ENCODE assay signal across 26 cellular contexts in genomic region chr11:111347002-111347722, GRCh38. TPM values are rescaled to one million over a fixed set of nuclear protein-coding genes. Genes with fewer than 3 reads are reported as not detected.
DNase-seq lines count a peak whose midpoint lies in the region; ATAC-seq and TF ChIP-seq lines count a peak whose summit lies in the region.
"Had no signal": no experiment of that assay in that cellular context is flagged by ENCODE, and none has a peak within 500 bp of the region (broad histone marks: within the 10 kb centered on the region; RNA-seq: fewer than 3 reads in every experiment).

No MANE protein-coding gene starts in this region.

- ATAC-seq in HG02798 (IDR thresholded peaks at IDR 0.05; ENCODE audit: poor library complexity, unreplicated experiment) (peak; percentile 1), gastroesophageal sphincter (peak; percentile 78), sciatic nerve (peak; percentile 86), HG03354 (IDR thresholded peaks at IDR 0.05; ENCODE audit: poor library complexity, severe bottlenecking, unreplicated experiment) (no peak), GM19397 (IDR thresholded peaks at IDR 0.05; ENCODE audit: unreplicated experiment) (no peak), GM18870 (IDR thresholded peaks at IDR 0.05; ENCODE audit: unreplicated experiment) (no peak), left colon (no peak)
- ATAC-seq: lower lobe of right lung had no signal

- no peak overlapping the region for H3K4me3 ChIP-seq in gastroesophageal sphincter
- H3K4me3 ChIP-seq: BLaER1 treated with 17β-estradiol and CSF1 and Interleukin-3, amounts not matched to agents 10 nM and 100 nM; cardiac muscle cell; lower lobe of right lung; neural progenitor cell; spleen; tibial artery had no signal

- no peaks in the 10 kb centered on the region for H3K9me3 ChIP-seq in gastroesophageal sphincter
- H3K9me3 ChIP-seq: BLaER1 treated with 17β-estradiol and CSF1 and Interleukin-3, amounts not matched to agents 10 nM and 100 nM; lower lobe of right lung; spleen; tibial artery had no signal

- peak overlapping the region in 2 of 4 donors; percentile 30 to 36 for H3K27ac ChIP-seq in gastroesophageal sphincter
- H3K27ac ChIP-seq: BLaER1 treated with 17β-estradiol and CSF1 and Interleukin-3, amounts not matched to agents 10 nM and 100 nM; cardiac muscle cell; lower lobe of right lung; neural progenitor cell; spleen; tibial artery had no signal

- TF ChIP-seq POLR2A in gastroesophageal sphincter (IDR thresholded peaks at IDR 0.05) = no peak

- intact Hi-C loops in sciatic nerve (cut with DNase I) (no loop called here), left colon (cut with DNase I, micrococcal nuclease) (no loop called here)

- no peaks in the 10 kb centered on the region for H3K27me3 ChIP-seq in gastroesophageal sphincter
- H3K27me3 ChIP-seq: BLaER1 treated with 17β-estradiol and CSF1 and Interleukin-3, amounts not matched to agents 10 nM and 100 nM; cardiac muscle cell; neural progenitor cell; spleen; tibial artery had no signal

- DNase-seq in AG09319 (ENCODE audit: extremely low read depth, low read depth) (peak; percentile 19), sciatic nerve (ENCODE audit: low spot score) (no peak), left colon (no peak)
- DNase-seq: activated B cell treated with CpG ODN at 0.5 μM for 24 hours; activated CD4-positive, alpha-beta memory T cell treated with anti-CD3 and anti-CD28 coated beads for 36 hours; activated naive CD4-positive, alpha-beta T cell; activated T-cell treated with anti-CD3 and anti-CD28 coated beads for 4 hours; amygdala; Calu3; hippocampal formation; lower lobe of right lung; NCI-H1694 treated with DMSO at 0.1 percent for 48 hours; spleen; stimulated activated CD4-positive, alpha-beta T cell treated with anti-CD3 and anti-CD28 coated beads, Interleukin-4, amount 100 ng/mL, for 1 hour; stimulated activated naive CD4-positive, alpha-beta T cell treated with Interleukin-2 at 50 U/mL for 16 hours; T-helper 9 cell; tibial artery had no signal

- TF ChIP-seq CTCF in AG09319 (IDR thresholded peaks at IDR 0.05; ENCODE audit: low read depth, low read length) (no peak), gastroesophageal sphincter (IDR thresholded peaks at IDR 0.05) (no peak)

- peaks cover 0 to 11% (median 0%) of the 10 kb centered on the region in 3 donors for H3K4me1 ChIP-seq in gastroesophageal sphincter
- H3K4me1 ChIP-seq: lower lobe of right lung, neural progenitor cell, spleen had no signal

- H3K36me3 ChIP-seq in gastroesophageal sphincter = no peaks in the 10 kb centered on the region
- H3K36me3 ChIP-seq: cardiac muscle cell, lower lobe of right lung, neural progenitor cell, spleen, tibial artery had no signal

- 39 to 52% methylated on average over 4 to 6 of the region's 6 CpGs for WGBS in gastroesophageal sphincter (ENCODE audit: low coverage in 1 of 2), 2 donors

- no peak for TF ChIP-seq EP300 in gastroesophageal sphincter (IDR thresholded peaks at IDR 0.05)

RNA-seq across cellular contexts. Expression of gene POU2AF1, which starts 31.9 kb away (rescaled TPM):
- under 1 TPM in 1 of 4 donors, not detected in 3; 0.10 TPM for total RNA-seq in gastroesophageal sphincter
- total RNA-seq in sciatic nerve = 1.2 TPM
- 10 to 100 TPM in 1 of 2 donors, 1 to 10 TPM in 1; 3.8 to 10.2 TPM for total RNA-seq in left colon
- total RNA-seq: Calu3, cardiac muscle cell, Daoy had no signal

RNA-seq across cellular contexts. Expression of gene POU2AF3, which starts 48.8 kb away (rescaled TPM):
- 1 to 10 TPM; 1.5 to 3.8 (median 2.2) TPM for total RNA-seq in gastroesophageal sphincter
- total RNA-seq in sciatic nerve = 3.1 TPM
- 1 to 10 TPM; 6.0 to 6.6 TPM for total RNA-seq in left colon
- total RNA-seq: activated CD4-positive, alpha-beta memory T cell treated with anti-CD3 and anti-CD28 coated beads for 36 hours; Daoy had no signal

Comparison
In these comparisons a context has a peak if more than half of its experiments do, and no peak if none do; other contexts are left out.
1. ATAC-seq: peak in HG02798 (single experiment), gastroesophageal sphincter (single experiment) and sciatic nerve (single experiment); none in HG03354 (single experiment), GM19397 (single experiment), GM18870 (single experiment) and left colon (single experiment).